ENCODE assay signal across 1 cellular context in the genomic region with DNA sequence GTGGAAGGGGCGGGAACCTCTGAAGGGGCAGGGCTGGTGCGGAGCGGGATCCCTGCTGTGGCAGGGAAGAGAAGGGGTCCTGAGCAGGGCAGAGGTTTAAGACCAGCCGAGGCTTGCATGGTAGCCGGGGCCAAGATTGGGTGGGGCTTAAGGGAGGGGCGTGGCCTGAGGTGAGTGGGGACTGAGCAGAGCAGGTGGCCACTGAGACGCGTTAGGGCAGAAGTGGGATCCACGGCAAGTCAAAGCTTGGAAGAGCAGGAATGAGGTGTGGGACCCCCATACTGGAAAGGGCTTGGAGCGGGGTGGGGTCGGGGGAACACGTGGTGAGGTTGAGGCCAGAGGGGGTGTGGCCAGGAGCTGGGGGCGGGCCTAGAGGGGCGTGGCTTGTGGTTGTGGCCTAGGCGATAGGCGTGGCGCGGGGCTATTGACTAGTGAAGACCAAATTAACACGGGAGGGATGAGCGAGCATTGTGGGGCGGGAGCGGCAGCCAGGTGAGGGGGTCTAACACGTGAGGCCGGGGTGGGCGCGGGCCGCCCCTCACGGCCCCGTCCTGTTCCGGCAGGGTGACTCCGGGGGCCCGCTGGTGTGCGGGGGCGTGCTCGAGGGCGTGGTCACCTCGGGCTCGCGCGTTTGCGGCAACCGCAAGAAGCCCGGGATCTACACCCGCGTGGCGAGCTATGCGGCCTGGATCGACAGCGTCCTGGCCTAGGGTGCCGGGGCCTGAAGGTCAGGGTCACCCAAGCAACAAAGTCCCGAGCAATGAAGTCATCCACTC.
A peak's percentile ranks its signal among the peaks of the same experiment; 100 is the strongest.
TF ChIP-seq lines count a peak whose summit lies in the region.

No MANE protein-coding gene starts in this region.

TF ChIP-seq in IMR-90, 13 proteins besides CTCF, POLR2A, EP300 and RAD21:
- TF ChIP-seq, protein P1, sequence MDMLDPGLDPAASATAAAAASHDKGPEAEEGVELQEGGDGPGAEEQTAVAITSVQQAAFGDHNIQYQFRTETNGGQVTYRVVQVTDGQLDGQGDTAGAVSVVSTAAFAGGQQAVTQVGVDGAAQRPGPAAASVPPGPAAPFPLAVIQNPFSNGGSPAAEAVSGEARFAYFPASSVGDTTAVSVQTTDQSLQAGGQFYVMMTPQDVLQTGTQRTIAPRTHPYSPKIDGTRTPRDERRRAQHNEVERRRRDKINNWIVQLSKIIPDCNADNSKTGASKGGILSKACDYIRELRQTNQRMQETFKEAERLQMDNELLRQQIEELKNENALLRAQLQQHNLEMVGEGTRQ (IDR thresholded peaks at IDR 0.05; ENCODE audit: low read depth, low read length) = peak; percentile 52; the same call in 1 of the 2 replicates
- no peak for TF ChIP-seq MAFK (IDR thresholded peaks at IDR 0.05; ENCODE audit: low read depth, low read length)
